Comparison of ENCODE assay signal across 18 cellular contexts in genomic region chr6:168648240-168648639, GRCh38.
DNase-seq lines count a peak whose midpoint lies in the region; ATAC-seq, FAIRE-seq and TF ChIP-seq lines count a peak whose summit lies in the region.
"Had no signal": no experiment of that assay in that cellular context is flagged by ENCODE, and none has a peak within 500 bp of the region (broad histone marks: within the 10 kb centered on the region; RNA-seq: fewer than 3 reads in every experiment).

No MANE protein-coding gene starts in this region.

- H3K79me2 ChIP-seq in H1 (ENCODE audit: control insufficient read depth in 1 of 2, insufficient read depth in 2 of 2, low read length in 2 of 2) = no peaks in the 10 kb centered on the region
- no peaks in the 10 kb centered on the region for H3K79me2 ChIP-seq in neural cell (replicated peaks; ENCODE audit: insufficient read depth, low read length)

- no peak for ATAC-seq in HG02973 (IDR thresholded peaks at IDR 0.05; ENCODE audit: unreplicated experiment)
- ATAC-seq: T-helper 17 cell had no signal

- H2BK5ac ChIP-seq in H1 (ENCODE audit: low read depth, low read length) = no peak overlapping the region

- H3K36me3 ChIP-seq in A673 (ENCODE audit: insufficient read depth, low read length, poor library complexity, severe bottlenecking) = no peaks in the 10 kb centered on the region
- no peaks in the 10 kb centered on the region for H3K36me3 ChIP-seq in H1 (ENCODE audit: control insufficient read depth in 2 of 4, insufficient read depth in 4 of 4, low read length in 3 of 4)
- H3K36me3 ChIP-seq in neural cell (ENCODE audit: insufficient read depth, low read length) = no peaks in the 10 kb centered on the region
- H3K36me3 ChIP-seq: tibial nerve had no signal

- H3K9ac ChIP-seq in H1 (replicated peaks in 1 of 4; ENCODE audit: extremely low read depth in 1 of 4, low read depth in 3 of 4, low read length in 3 of 4) (no peak overlapping the region), neural cell (ENCODE audit: low read length) (peak overlapping the region; percentile 3)

- H3K4me2 ChIP-seq in H1 (ENCODE audit: insufficient read depth in 1 of 2, low read depth in 2 of 2, low read length in 2 of 2) (no peak overlapping the region), neural cell (ENCODE audit: low read length) (no peak overlapping the region)

- TF ChIP-seq EP300 in H1 (IDR thresholded peaks at IDR 0.05; ENCODE audit: borderline replicate concordance in 1 of 2, low read depth in 2 of 2, low read length in 2 of 2) (no peak), neural cell (conservative IDR thresholded peaks at IDR 0.05; ENCODE audit: poor library complexity, severe bottlenecking) (no peak)

- no peak overlapping the region for H2AK5ac ChIP-seq in H1 (ENCODE audit: low read depth, low read length)

- CTCF ChIA-PET in A673 (lab: Charles Lee) (no interaction called here), H1 (lab: Charles Lee; ENCODE audit: partially characterized antibody) (no interaction called here)

- no peak overlapping the region for H2BK120ac ChIP-seq in H1 (replicated peaks; ENCODE audit: low read depth, low read length)

- H3K18ac ChIP-seq in H1 (ENCODE audit: extremely low read depth, low read length) = no peak overlapping the region

- H3K4me3 ChIP-seq in A673 (ENCODE audit: low read depth, low read length, poor library complexity, severe bottlenecking) = peak overlapping the region; percentile 7
- no peak overlapping the region for H3K4me3 ChIP-seq in LNCaP clone FGC (ENCODE audit: low read depth, low read length)
- H3K4me3 ChIP-seq in H1 (ENCODE audit: extremely low read depth in 1 of 4, insufficient read depth in 2 of 4, low read depth in 3 of 4, low read length in 4 of 4) = no peak overlapping the region
- H3K4me3 ChIP-seq in neural cell (ENCODE audit: low read length) = peak overlapping the region; percentile 34
- H3K4me3 ChIP-seq in lower leg skin (ENCODE audit: low read depth, poor library complexity, severe bottlenecking) = no peak overlapping the region

- H3K79me1 ChIP-seq in H1 (ENCODE audit: low read depth, low read length) = no peaks in the 10 kb centered on the region; the same call in 1 of the 2 replicates

- no peaks in the 10 kb centered on the region for H3K27me3 ChIP-seq in A673 (replicated peaks; ENCODE audit: insufficient read depth, low read depth, low read length, poor library complexity)
- no peaks in the 10 kb centered on the region for H3K27me3 ChIP-seq in H1 (replicated peaks in 1 of 4; ENCODE audit: control insufficient read depth in 3 of 4, extremely low read depth in 1 of 4, insufficient read depth in 3 of 4, low read length in 3 of 4)
- no peaks in the 10 kb centered on the region for H3K27me3 ChIP-seq in neural cell (ENCODE audit: insufficient read depth, low read depth, low read length)
- H3K27me3 ChIP-seq: tibial nerve had no signal

- H3K27ac ChIP-seq in A673 (ENCODE audit: low read depth, low read length, poor library complexity, severe bottlenecking) (no peak overlapping the region), H1 (ENCODE audit: low read depth, low read length) (no peak overlapping the region), neural cell (ENCODE audit: low read length) (no peak overlapping the region)

- H3F3A ChIP-seq in neural cell (ENCODE audit: insufficient read depth, low read length, poor library complexity, severe bottlenecking) = no peaks in the 10 kb centered on the region

- FAIRE-seq in H1 (lab: Jason Lieb, UNC) = no peak
- FAIRE-seq: GM12892 had no signal

- H3K9me2 ChIP-seq in neural cell (ENCODE audit: insufficient read depth, low read length) = no peaks in the 10 kb centered on the region

- H4K5ac ChIP-seq in H1 (ENCODE audit: insufficient read length, low read depth, low read length) = no peak overlapping the region

- H4K8ac ChIP-seq in H1 (ENCODE audit: extremely low read depth, insufficient read depth, low read length) = peak overlapping the region; percentile 45

- H2BK15ac ChIP-seq in H1 (ENCODE audit: low read length) = no peak overlapping the region

- H4K91ac ChIP-seq in H1 (replicated peaks; ENCODE audit: insufficient read length, low read length) = no peak overlapping the region

- H3K9me3 ChIP-seq in A673 (ENCODE audit: low read depth, low read length, poor library complexity, severe bottlenecking) (no peaks in the 10 kb centered on the region), H1 (ENCODE audit: insufficient read depth in 2 of 2, low read depth in 1 of 2, low read length in 1 of 2) (no peaks in the 10 kb centered on the region), neural cell (ENCODE audit: low read length) (no peaks in the 10 kb centered on the region)
- H3K9me3 ChIP-seq: tibial nerve had no signal

- TF ChIP-seq POLR2A in H1 (IDR thresholded peaks at IDR 0.05; ENCODE audit: control extremely low read depth in 1 of 2, low read depth in 2 of 2, low read length in 2 of 2) (no peak), lower leg skin (IDR thresholded peaks at IDR 0.05) (no peak)

- no peak overlapping the region for H3K4ac ChIP-seq in H1 (replicated peaks; ENCODE audit: insufficient read length, low read depth, low read length)

- DNase-seq in A673 (ENCODE audit: low spot score) (peak; percentile 13), LNCaP clone FGC (ENCODE audit: low read depth) (peak; percentile 45), H1 (ENCODE audit: low read depth in 1 of 2, low spot score in 2 of 2) (no peak), SKM-1 (lab: John Stamatoyannopoulos, UW; ENCODE audit: unreplicated experiment) (no peak), lower leg skin (ENCODE audit: low spot score in 2 of 2) (no peak), AG08396 (ENCODE audit: low spot score) (no peak)
- DNase-seq: activated CD4-positive, alpha-beta T cell treated with anti-CD3 and anti-CD28 coated beads for 1 hour; activated T-cell treated with anti-CD3 and anti-CD28 coated beads for 4 hours; AML-193; EL; hippocampal formation; NCI-H2107; OCI-M1; T-helper 17 cell had no signal

- no peak for TF ChIP-seq CTCF in A673 (conservative IDR thresholded peaks at IDR 0.05; ENCODE audit: low read depth, low read length)
- no peak for TF ChIP-seq CTCF in LNCaP clone FGC (IDR thresholded peaks at IDR 0.05; ENCODE audit: control insufficient read depth, extremely low read depth, insufficient read depth)
- TF ChIP-seq CTCF in H1 (IDR thresholded peaks at IDR 0.05; ENCODE audit: control extremely low read depth in 1 of 3, insufficient read depth in 1 of 3, low read depth in 1 of 3, low read length in 3 of 3) = no peak
- no peak for TF ChIP-seq CTCF in neural cell (IDR thresholded peaks at IDR 0.05; ENCODE audit: poor library complexity, severe bottlenecking)
- no peak for TF ChIP-seq CTCF in lower leg skin (IDR thresholded peaks at IDR 0.05)

- no TSS peak for BruUV-seq in A673 (replicated peaks; lab: Mats Ljungman, UMichigan)

- H2BK20ac ChIP-seq in H1 (ENCODE audit: low read length) = no peak overlapping the region

- POLR2A ChIA-PET in A673 (lab: Charles Lee; ENCODE audit: low non-redundant PET) (no interaction called here), H1 (lab: Charles Lee; ENCODE audit: partially characterized antibody) (interaction anchor here (0.7 kb wide), 1 partner anchor 217 kb away, joined by 3 read pairs; no protein-coding TSS in a partner anchor)

- TF ChIP-seq RAD21 in H1 (IDR thresholded peaks at IDR 0.05 in 1 of 2, conservative IDR thresholded peaks at IDR 0.05 in 1 of 2; ENCODE audit: low read depth in 2 of 2, low read length in 2 of 2) = no peak
- TF ChIP-seq RAD21 in neural cell (conservative IDR thresholded peaks at IDR 0.05) = no peak

- H3K14ac ChIP-seq in H1 (ENCODE audit: insufficient read length) = no peak overlapping the region

- no peak overlapping the region for H3K23ac ChIP-seq in H1 (ENCODE audit: insufficient read length)

- H3K4me1 ChIP-seq in A673 (ENCODE audit: insufficient read depth, low read length, poor library complexity, severe bottlenecking) (peaks cover 7% of the 10 kb centered on the region), H1 (replicated peaks in 1 of 4; ENCODE audit: control insufficient read depth in 3 of 4, insufficient read depth in 4 of 4, low read length in 3 of 4) (peaks cover 0 to 7% (median 0%) of the 10 kb centered on the region in 4 experiments; a peak in 3 of 7 replicates)

- H3K23me2 ChIP-seq in H1 (ENCODE audit: low read depth, low read length) = no peaks in the 10 kb centered on the region

- 88% methylated on average over 12 of the region's 15 CpGs; no CpG with 5 or more reads in 1 of the 2 experiments for WGBS in H1 (ENCODE audit: extremely low coverage in 1 of 2, insufficient coverage in 1 of 2, insufficient read length in 1 of 2, insufficient replicate concordance in 2 of 2, low coverage in 1 of 2, low lambda C conversion rate in 2 of 2, missing lambda C conversion rate in 1 of 2), 2 experiments
- WGBS in lower leg skin, 2 donors = 31% methylated on average over 15 of the region's 15 CpGs

- no peak overlapping the region for H2AFZ ChIP-seq in H1 (ENCODE audit: low read length)
- no peak overlapping the region for H2AFZ ChIP-seq in neural cell (ENCODE audit: low read depth, low read length)

- no peak overlapping the region for H2BK12ac ChIP-seq in H1 (ENCODE audit: low read depth, low read length)

- H3K56ac ChIP-seq in H1 (replicated peaks; ENCODE audit: insufficient read length, low read depth, low read length) = no peak overlapping the region

- intact Hi-C loops in A673 (cut with micrococcal nuclease; ENCODE audit: unreplicated experiment) = no loop called here
- intact Hi-C loops in lower leg skin (cut with DNase I; ENCODE audit: low total_unique reads) = loop anchor here (1.0 kb wide), 1 partner anchor 12 kb away; no protein-coding TSS in a partner anchor

- no peaks in the 10 kb centered on the region for H4K20me1 ChIP-seq in H1 (replicated peaks in 1 of 2; ENCODE audit: control insufficient read depth in 1 of 2, insufficient read depth in 2 of 2, low read length in 2 of 2)
- no peaks in the 10 kb centered on the region for H4K20me1 ChIP-seq in neural cell (ENCODE audit: insufficient read depth)

TF ChIP-seq in H1, 55 proteins besides CTCF, POLR2A, EP300 and RAD21 (continues in another document):
- no peak for TF ChIP-seq RXRA (IDR thresholded peaks at IDR 0.05; ENCODE audit: insufficient read depth, low read depth, low read length)

TF ChIP-seq in neural cell, 6 proteins besides CTCF, POLR2A, EP300 and RAD21 (continues in another document):
- no peak for TF ChIP-seq MXI1 (conservative IDR thresholded peaks at IDR 0.05; ENCODE audit: poor library complexity, severe bottlenecking)

Comparison
In these comparisons a context has a peak if more than half of its experiments do, and no peak if none do; other contexts are left out.
1. DNase-seq: peak in A673 (single experiment) and LNCaP clone FGC (single experiment); none in H1 (0 of 2), SKM-1 (single experiment), lower leg skin (0 of 2) and AG08396 (single experiment).
2. H3K4me3 ChIP-seq: peak in A673 (single experiment) and neural cell (single experiment); none in LNCaP clone FGC (single experiment), H1 (0 of 4) and lower leg skin (single experiment).